10 cellular contexts compared by ENCODE assay signal in genomic region chr6:34125939-34126338, GRCh38. TPM values are rescaled to one million over a fixed set of nuclear protein-coding genes. Genes with fewer than 3 reads are reported as not detected.
"Had no signal": no experiment of that assay in that cellular context is flagged by ENCODE, and none has a peak within 500 bp of the region (broad histone marks: within the 10 kb centered on the region; RNA-seq: fewer than 3 reads in every experiment).

No MANE protein-coding gene starts in this region.

- H3K4me2 ChIP-seq: GM23338, KMS-11 had no signal

- H2AFZ ChIP-seq: GM23338 had no signal

- H3K9ac ChIP-seq: KMS-11 had no signal

- H3K27ac ChIP-seq: HL-60, KMS-11 had no signal

- H3K4me1 ChIP-seq: HAP-1 had no signal

- ATAC-seq: GM23338, HCT116 had no signal

- DNase-seq: H7, IMR-90, KBM-7 had no signal

- H3K9me3 ChIP-seq: HAP-1 had no signal

- H3K36me3 ChIP-seq: HAP-1 had no signal

- H3K4me3 ChIP-seq: GM23338, HAP-1 had no signal

RNA-seq across cellular contexts. Expression of gene GRM4, which starts 19.9 kb away (rescaled TPM):
- total RNA-seq: H4, HT1080, IMR-90 had no signal
